2 cellular contexts compared by ENCODE assay signal in the genomic region with DNA sequence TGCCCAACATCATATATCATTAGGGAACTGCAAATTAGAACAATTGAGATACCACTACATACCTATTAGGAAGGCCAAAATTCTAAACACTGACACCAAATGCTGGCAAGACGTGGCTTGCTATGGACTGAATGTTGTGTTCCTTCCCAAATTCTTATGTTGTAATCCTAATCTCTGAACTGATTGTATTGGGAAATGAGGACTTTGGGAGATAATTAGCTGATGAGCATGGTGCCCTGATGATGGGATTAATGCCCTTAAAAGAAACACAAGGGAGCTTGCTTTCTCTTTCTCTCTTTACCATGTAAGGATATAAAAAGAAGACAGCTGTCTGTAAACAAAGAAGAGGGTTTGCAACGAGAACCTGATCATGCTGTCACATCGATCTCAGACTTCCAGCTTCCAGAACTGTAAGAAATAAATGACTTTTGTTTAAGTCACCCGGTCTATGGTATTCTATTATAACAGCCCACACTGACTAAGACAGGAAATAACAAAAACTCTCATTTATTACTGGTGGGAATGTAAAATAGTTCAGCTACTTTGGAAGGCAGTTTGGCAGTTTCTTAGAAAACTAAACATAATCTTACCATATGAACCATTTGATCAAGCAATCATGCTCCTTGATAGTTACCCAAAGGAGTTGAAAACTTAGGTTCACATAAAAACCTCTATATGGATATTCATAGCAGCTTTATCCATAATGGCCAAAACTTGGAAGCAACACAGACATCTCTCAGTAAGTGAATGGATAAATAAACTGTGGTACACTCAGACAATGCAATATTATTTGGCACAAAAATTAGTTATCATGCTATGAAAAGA.
TF ChIP-seq lines count a peak whose summit lies in the region.

No MANE protein-coding gene starts in this region.

TF ChIP-seq in H1, 55 proteins besides CTCF, POLR2A, EP300 and RAD21:
- no peak for TF ChIP-seq EZH2 (IDR thresholded peaks at IDR 0.05; ENCODE audit: low read depth, low read length, severe bottlenecking)
- no peak for TF ChIP-seq TAF7 (optimal IDR thresholded peaks at IDR 0.05; ENCODE audit: borderline replicate concordance, low read depth, low read length)
- no peak for TF ChIP-seq SUZ12 (IDR thresholded peaks at IDR 0.05; ENCODE audit: low read length)
- TF ChIP-seq BRCA1 (IDR thresholded peaks at IDR 0.05; ENCODE audit: low read depth, low read length) = no peak
- no peak for TF ChIP-seq SIN3A (conservative IDR thresholded peaks at IDR 0.05 in 1 of 2, IDR thresholded peaks at IDR 0.05 in 1 of 2; ENCODE audit: low read depth in 1 of 2, low read length in 2 of 2)

TF ChIP-seq in HepG2, 621 proteins besides CTCF, POLR2A, EP300 and RAD21:
- TF ChIP-seq, protein P1, sequence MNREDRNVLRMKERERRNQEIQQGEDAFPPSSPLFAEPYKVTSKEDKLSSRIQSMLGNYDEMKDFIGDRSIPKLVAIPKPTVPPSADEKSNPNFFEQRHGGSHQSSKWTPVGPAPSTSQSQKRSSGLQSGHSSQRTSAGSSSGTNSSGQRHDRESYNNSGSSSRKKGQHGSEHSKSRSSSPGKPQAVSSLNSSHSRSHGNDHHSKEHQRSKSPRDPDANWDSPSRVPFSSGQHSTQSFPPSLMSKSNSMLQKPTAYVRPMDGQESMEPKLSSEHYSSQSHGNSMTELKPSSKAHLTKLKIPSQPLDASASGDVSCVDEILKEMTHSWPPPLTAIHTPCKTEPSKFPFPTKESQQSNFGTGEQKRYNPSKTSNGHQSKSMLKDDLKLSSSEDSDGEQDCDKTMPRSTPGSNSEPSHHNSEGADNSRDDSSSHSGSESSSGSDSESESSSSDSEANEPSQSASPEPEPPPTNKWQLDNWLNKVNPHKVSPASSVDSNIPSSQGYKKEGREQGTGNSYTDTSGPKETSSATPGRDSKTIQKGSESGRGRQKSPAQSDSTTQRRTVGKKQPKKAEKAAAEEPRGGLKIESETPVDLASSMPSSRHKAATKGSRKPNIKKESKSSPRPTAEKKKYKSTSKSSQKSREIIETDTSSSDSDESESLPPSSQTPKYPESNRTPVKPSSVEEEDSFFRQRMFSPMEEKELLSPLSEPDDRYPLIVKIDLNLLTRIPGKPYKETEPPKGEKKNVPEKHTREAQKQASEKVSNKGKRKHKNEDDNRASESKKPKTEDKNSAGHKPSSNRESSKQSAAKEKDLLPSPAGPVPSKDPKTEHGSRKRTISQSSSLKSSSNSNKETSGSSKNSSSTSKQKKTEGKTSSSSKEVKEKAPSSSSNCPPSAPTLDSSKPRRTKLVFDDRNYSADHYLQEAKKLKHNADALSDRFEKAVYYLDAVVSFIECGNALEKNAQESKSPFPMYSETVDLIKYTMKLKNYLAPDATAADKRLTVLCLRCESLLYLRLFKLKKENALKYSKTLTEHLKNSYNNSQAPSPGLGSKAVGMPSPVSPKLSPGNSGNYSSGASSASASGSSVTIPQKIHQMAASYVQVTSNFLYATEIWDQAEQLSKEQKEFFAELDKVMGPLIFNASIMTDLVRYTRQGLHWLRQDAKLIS (CRISPR knock-in tag; IDR thresholded peaks at IDR 0.05) = no peak
- no peak for TF ChIP-seq SAFB2 (CRISPR knock-in tag; IDR thresholded peaks at IDR 0.05; ENCODE audit: borderline replicate concordance, low read depth)
- no peak for TF ChIP-seq KDM5A (IDR thresholded peaks at IDR 0.05; ENCODE audit: borderline replicate concordance, low read length)
- TF ChIP-seq, protein P2, sequence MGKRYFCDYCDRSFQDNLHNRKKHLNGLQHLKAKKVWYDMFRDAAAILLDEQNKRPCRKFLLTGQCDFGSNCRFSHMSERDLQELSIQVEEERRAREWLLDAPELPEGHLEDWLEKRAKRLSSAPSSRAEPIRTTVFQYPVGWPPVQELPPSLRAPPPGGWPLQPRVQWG (CRISPR knock-in tag; IDR thresholded peaks at IDR 0.05; ENCODE audit: borderline replicate concordance, low read depth) = no peak
- no peak for TF ChIP-seq JUNB (CRISPR knock-in tag; IDR thresholded peaks at IDR 0.05; ENCODE audit: borderline replicate concordance)
- no peak for TF ChIP-seq TMF1 (CRISPR knock-in tag; IDR thresholded peaks at IDR 0.05; ENCODE audit: low read depth)
- TF ChIP-seq, protein P3, sequence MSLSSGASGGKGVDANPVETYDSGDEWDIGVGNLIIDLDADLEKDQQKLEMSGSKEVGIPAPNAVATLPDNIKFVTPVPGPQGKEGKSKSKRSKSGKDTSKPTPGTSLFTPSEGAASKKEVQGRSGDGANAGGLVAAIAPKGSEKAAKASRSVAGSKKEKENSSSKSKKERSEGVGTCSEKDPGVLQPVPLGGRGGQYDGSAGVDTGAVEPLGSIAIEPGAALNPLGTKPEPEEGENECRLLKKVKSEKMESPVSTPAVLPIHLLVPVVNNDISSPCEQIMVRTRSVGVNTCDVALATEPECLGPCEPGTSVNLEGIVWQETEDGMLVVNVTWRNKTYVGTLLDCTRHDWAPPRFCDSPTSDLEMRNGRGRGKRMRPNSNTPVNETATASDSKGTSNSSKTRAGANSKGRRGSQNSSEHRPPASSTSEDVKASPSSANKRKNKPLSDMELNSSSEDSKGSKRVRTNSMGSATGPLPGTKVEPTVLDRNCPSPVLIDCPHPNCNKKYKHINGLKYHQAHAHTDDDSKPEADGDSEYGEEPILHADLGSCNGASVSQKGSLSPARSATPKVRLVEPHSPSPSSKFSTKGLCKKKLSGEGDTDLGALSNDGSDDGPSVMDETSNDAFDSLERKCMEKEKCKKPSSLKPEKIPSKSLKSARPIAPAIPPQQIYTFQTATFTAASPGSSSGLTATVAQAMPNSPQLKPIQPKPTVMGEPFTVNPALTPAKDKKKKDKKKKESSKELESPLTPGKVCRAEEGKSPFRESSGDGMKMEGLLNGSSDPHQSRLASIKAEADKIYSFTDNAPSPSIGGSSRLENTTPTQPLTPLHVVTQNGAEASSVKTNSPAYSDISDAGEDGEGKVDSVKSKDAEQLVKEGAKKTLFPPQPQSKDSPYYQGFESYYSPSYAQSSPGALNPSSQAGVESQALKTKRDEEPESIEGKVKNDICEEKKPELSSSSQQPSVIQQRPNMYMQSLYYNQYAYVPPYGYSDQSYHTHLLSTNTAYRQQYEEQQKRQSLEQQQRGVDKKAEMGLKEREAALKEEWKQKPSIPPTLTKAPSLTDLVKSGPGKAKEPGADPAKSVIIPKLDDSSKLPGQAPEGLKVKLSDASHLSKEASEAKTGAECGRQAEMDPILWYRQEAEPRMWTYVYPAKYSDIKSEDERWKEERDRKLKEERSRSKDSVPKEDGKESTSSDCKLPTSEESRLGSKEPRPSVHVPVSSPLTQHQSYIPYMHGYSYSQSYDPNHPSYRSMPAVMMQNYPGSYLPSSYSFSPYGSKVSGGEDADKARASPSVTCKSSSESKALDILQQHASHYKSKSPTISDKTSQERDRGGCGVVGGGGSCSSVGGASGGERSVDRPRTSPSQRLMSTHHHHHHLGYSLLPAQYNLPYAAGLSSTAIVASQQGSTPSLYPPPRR (CRISPR knock-in tag; IDR thresholded peaks at IDR 0.05; ENCODE audit: borderline replicate concordance) = no peak
- TF ChIP-seq ZFYVE20 (CRISPR knock-in tag; IDR thresholded peaks at IDR 0.05; ENCODE audit: borderline replicate concordance, low read depth) = no peak
- no peak for TF ChIP-seq REXO4 (CRISPR knock-in tag; IDR thresholded peaks at IDR 0.05; ENCODE audit: borderline replicate concordance)
- TF ChIP-seq HES4 (CRISPR knock-in tag; IDR thresholded peaks at IDR 0.05; ENCODE audit: borderline replicate concordance) = no peak
